In genomic region chr11:31369348-31370329, GRCh38 we compare ENCODE assay signal across 8 cellular contexts. TPM values are rescaled to one million over a fixed set of nuclear protein-coding genes. Genes with fewer than 3 reads are reported as not detected.
DNase-seq lines count a peak whose midpoint lies in the region; ATAC-seq, FAIRE-seq and TF ChIP-seq lines count a peak whose summit lies in the region.

A gene with protein sequence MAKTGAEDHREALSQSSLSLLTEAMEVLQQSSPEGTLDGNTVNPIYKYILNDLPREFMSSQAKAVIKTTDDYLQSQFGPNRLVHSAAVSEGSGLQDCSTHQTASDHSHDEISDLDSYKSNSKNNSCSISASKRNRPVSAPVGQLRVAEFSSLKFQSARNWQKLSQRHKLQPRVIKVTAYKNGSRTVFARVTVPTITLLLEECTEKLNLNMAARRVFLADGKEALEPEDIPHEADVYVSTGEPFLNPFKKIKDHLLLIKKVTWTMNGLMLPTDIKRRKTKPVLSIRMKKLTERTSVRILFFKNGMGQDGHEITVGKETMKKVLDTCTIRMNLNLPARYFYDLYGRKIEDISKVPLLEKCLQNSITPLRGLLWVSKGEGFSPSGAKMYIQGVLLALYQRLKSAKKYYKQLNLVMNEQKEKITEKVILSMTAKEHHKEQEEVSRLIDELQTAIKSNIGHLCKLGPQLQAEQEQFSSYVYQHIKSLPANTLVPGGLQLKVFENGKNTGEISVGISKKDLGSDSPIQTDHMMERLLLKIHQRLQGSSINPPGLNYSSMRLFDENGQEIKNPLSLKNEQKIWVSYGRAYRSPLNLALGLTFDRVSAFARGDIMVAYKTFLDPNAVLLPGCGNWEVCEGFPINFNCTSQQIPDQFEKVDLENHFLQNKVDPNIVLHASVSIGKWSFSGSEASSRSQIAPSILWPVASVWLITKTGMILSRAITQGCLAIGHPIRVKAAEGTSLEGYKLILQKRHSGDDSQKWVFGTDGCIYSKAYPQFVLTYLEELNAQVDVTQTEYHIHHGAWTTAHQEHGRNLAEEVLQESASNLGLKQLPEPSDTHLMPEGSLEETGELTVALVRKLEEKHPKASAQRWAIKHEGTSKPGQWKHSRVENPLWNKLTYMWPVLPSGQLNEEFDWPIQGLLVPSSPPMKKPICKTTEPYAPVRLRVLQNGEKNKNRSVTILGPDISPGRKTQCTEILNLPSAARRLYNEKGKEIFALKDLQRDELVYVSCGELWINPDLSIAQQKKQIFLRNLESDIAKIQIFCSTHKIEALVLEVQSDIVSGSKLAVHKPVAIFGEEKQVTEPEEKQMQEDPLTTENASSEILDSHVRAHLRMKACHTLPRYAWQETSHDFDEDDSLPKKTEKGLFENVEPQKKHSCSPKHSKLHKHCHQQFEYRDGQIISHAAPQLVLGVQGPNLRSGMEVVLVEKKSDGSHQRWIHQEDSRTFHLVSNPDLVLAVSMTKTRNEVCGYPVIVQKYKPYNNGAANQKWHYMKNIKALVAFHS (N-terminal part only) (minus strand): TSS chr11:31369739. CDS start chr11:31328280, 41,459 bp downstream.
A gene with protein sequence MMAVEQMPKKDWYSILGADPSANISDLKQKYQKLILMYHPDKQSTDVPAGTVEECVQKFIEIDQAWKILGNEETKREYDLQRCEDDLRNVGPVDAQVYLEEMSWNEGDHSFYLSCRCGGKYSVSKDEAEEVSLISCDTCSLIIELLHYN (plus strand): TSS chr11:31369860. CDS start chr11:31370749, 889 bp downstream.

- H3K27ac ChIP-seq in kidney (ENCODE audit: low read depth in 2 of 2, low read length in 2 of 2), result peak within 1 kb of the TSS; percentile 56 to 59

- no peaks in the 10 kb centered on the region for H3K36me3 ChIP-seq in kidney (ENCODE audit: control insufficient read depth in 1 of 2, insufficient read depth in 2 of 2, low read length in 2 of 2)

- H3K9me3 ChIP-seq in kidney (ENCODE audit: control insufficient read depth in 1 of 2, low read length in 2 of 2), result no peaks in the 10 kb centered on the region

- peak; percentile 75 for FAIRE-seq in kidney (lab: Jason Lieb, UNC)

- DNase-seq in AML-193 (lab: John Stamatoyannopoulos, UW), result peak; percentile 79 to 87
- DNase-seq in NCI-H446 treated with DMSO at 0.1 percent for 48 hours (lab: John Stamatoyannopoulos, UW), result peak; percentile 91
- peak; percentile 90 for DNase-seq in activated CD4-positive, CD25-positive, alpha-beta regulatory T cell treated with anti-CD3 and anti-CD28 coated beads, Interleukin-2, amount 50 U/mL, for 72 hours
- peak; percentile 89 for DNase-seq in cerebellum (ENCODE audit: low spot score)
- peak; percentile 97 for DNase-seq in kidney
- DNase-seq in stimulated activated CD4-positive, alpha-beta T cell treated with anti-CD3 and anti-CD28 coated beads, Interleukin-15, amount 100 ng/mL, for 1 hour (ENCODE audit: low read depth in 1 of 2, low spot score in 1 of 2), result peak; percentile 81 to 86

- peak; percentile 99 for ATAC-seq in HG03378 (IDR thresholded peaks at IDR 0.05; ENCODE audit: unreplicated experiment)

- intact Hi-C loops in kidney (cut with DNase I), result no loop called here

- peaks cover 0 to 2% of the 10 kb centered on the region in 2 donors for H3K4me1 ChIP-seq in kidney (ENCODE audit: control insufficient read depth in 1 of 2, insufficient read depth in 1 of 2, low read depth in 1 of 2, low read length in 2 of 2)

- no peak for TF ChIP-seq CTCF in kidney (IDR thresholded peaks at IDR 0.05; ENCODE audit: borderline replicate concordance, extremely low read depth, insufficient read depth)

- H3K4me3 ChIP-seq in kidney (ENCODE audit: low read length in 2 of 2), result peak within 1 kb of the TSS; percentile 84 to 94

- H3K9ac ChIP-seq in kidney (ENCODE audit: low read length in 2 of 2), result peak within 1 kb of the TSS; percentile 57 to 93

- TF ChIP-seq POLR2A in GM19099 (IDR thresholded peaks at IDR 0.05; ENCODE audit: extremely low read depth, insufficient read length, low read depth), result peak; percentile 90

RNA-seq across cellular contexts. Expression of the first gene that starts in this region (rescaled TPM):
- total RNA-seq in cerebellum (54.1 TPM), kidney (6.6 TPM)
- polyA plus RNA-seq in kidney (ENCODE audit: insufficient read depth, low read depth, low replicate concordance), result 0.39 TPM

RNA-seq across cellular contexts. Expression of the second gene that starts in this region (rescaled TPM):
- total RNA-seq in cerebellum (40.8 TPM), kidney (15.2 TPM)
- polyA plus RNA-seq in kidney (ENCODE audit: insufficient read depth, low read depth, low replicate concordance), result 5.7 TPM

Comparison
In these comparisons a context has a peak if more than half of its experiments do, and no peak if none do; other contexts are left out.
1. Peak in every context shown above with its lines: DNase-seq, ATAC-seq, H3K4me3 ChIP-seq and H3K27ac ChIP-seq.